In genomic region chr7:151080091-151080521, GRCh38 we compare ENCODE assay signal across 8 cellular contexts. TPM values are rescaled to one million over a fixed set of nuclear protein-coding genes. Genes with fewer than 3 reads are reported as not detected.
DNase-seq lines count a peak whose midpoint lies in the region; ATAC-seq and TF ChIP-seq lines count a peak whose summit lies in the region.

No MANE protein-coding gene starts in this region.

- peaks cover 22% of the 10 kb centered on the region for H3K4me1 Mint-ChIP-seq in T-helper 1 cell treated with Interleukin-12 subunit alpha and Interleukin-12 subunit beta and Interleukin-4 antibody, amounts not matched to agents 30 μg/mL and 1 μg/mL, for 36 hours (ENCODE audit: low read depth)
- H3K4me1 Mint-ChIP-seq in activated T-helper 17 cell treated with anti-CD3 and anti-CD28 coated beads, Interleukin-2, amount 50 U/mL, for 72 hours, result peaks cover 11% of the 10 kb centered on the region

- POLR2A ChIA-PET in GM10248 (lab: Yijun Ruan, JAX), result interaction anchor here (1.0 kb wide), 1 partner anchor 21 kb away, joined by 3 read pairs; the partner anchor contains the start of gene SLC4A2

- TF ChIP-seq CTCF in HL-60 (IDR thresholded peaks at IDR 0.05; ENCODE audit: insufficient read depth, low read length) (no peak), sigmoid colon (IDR thresholded peaks at IDR 0.05) (no peak), GM10248 (IDR thresholded peaks at IDR 0.05; ENCODE audit: control extremely low read depth, extremely low read depth, low read depth, missing control alignments) (no peak)

- no peaks in the 10 kb centered on the region for H3K9me3 ChIP-seq in sigmoid colon

- no peak for TF ChIP-seq EP300 in sigmoid colon (IDR thresholded peaks at IDR 0.05)

- peaks cover 8% of the 10 kb centered on the region for H3K27me3 Mint-ChIP-seq in T-helper 1 cell treated with Interleukin-12 subunit alpha and Interleukin-12 subunit beta and Interleukin-4 antibody, amounts not matched to agents 30 μg/mL and 1 μg/mL, for 36 hours (ENCODE audit: low read depth)
- H3K27me3 Mint-ChIP-seq in activated T-helper 17 cell treated with anti-CD3 and anti-CD28 coated beads, Interleukin-2, amount 50 U/mL, for 72 hours, result no peaks in the 10 kb centered on the region

- DNase-seq in T-helper 1 cell, result no peak
- peak in 1 of 2 experiments; percentile 34 for DNase-seq in HL-60 (ENCODE audit: low read depth in 1 of 2, low spot score in 1 of 2)
- DNase-seq in left ventricle myocardium superior, result peak; percentile 52
- no peak for DNase-seq in sigmoid colon
- DNase-seq in GM10248 (ENCODE audit: extremely low spot score), result no peak

- H3K9me3 Mint-ChIP-seq in T-helper 1 cell treated with Interleukin-12 subunit alpha and Interleukin-12 subunit beta and Interleukin-4 antibody, amounts not matched to agents 30 μg/mL and 1 μg/mL, for 36 hours, result no peaks in the 10 kb centered on the region
- no peaks in the 10 kb centered on the region for H3K9me3 Mint-ChIP-seq in activated T-helper 17 cell treated with anti-CD3 and anti-CD28 coated beads, Interleukin-2, amount 50 U/mL, for 72 hours

- H3K36me3 ChIP-seq in sigmoid colon, result peaks cover 5 to 24% (median 9%) of the 10 kb centered on the region in 4 donors

- H3K27ac ChIP-seq in HL-60 (replicated peaks) (peak overlapping the region; percentile 97), sigmoid colon (peak overlapping the region; percentile 92 to 98 (median 96))

- H3K27me3 ChIP-seq in HL-60 (ENCODE audit: insufficient read depth, poor library complexity, severe bottlenecking) (no peaks in the 10 kb centered on the region), sigmoid colon (no peaks in the 10 kb centered on the region)

- 0 to 1% methylated on average over 30 of the region's 30 CpGs for WGBS in sigmoid colon, 2 donors

- H3K4me1 ChIP-seq in sigmoid colon, result peaks cover 0 to 60% (median 57%) of the 10 kb centered on the region in 4 donors

- H3K4me3 Mint-ChIP-seq in T-helper 1 cell treated with Interleukin-12 subunit alpha and Interleukin-12 subunit beta and Interleukin-4 antibody, amounts not matched to agents 30 μg/mL and 1 μg/mL, for 36 hours, result peak overlapping the region; percentile 89
- H3K4me3 Mint-ChIP-seq in activated T-helper 17 cell treated with anti-CD3 and anti-CD28 coated beads, Interleukin-2, amount 50 U/mL, for 72 hours, result peak overlapping the region; percentile 87

- CTCF ChIA-PET in GM10248 (lab: Yijun Ruan, JAX), result interaction anchor here (0.8 kb wide), 1 partner anchor 31 kb away, joined by 4 read pairs; no protein-coding TSS in a partner anchor

- ATAC-seq in activated T-helper 17 cell treated with anti-CD3 and anti-CD28 coated beads, Interleukin-2, amount 50 U/mL, for 72 hours (replicated peaks), result peak; percentile 10
- ATAC-seq in left ventricle myocardium superior (peak; percentile 6), GM21381 (IDR thresholded peaks at IDR 0.05; ENCODE audit: unreplicated experiment) (no peak)

- H3K4me3 ChIP-seq in HL-60 (replicated peaks; ENCODE audit: insufficient read depth, low read length) (peak overlapping the region; percentile 77), sigmoid colon (peak overlapping the region; percentile 82 to 99 (median 88))

- peaks cover 16% of the 10 kb centered on the region for H3K36me3 Mint-ChIP-seq in T-helper 1 cell treated with Interleukin-12 subunit alpha and Interleukin-12 subunit beta and Interleukin-4 antibody, amounts not matched to agents 30 μg/mL and 1 μg/mL, for 36 hours (ENCODE audit: low read depth)
- H3K36me3 Mint-ChIP-seq in activated T-helper 17 cell treated with anti-CD3 and anti-CD28 coated beads, Interleukin-2, amount 50 U/mL, for 72 hours (ENCODE audit: low read depth), result peaks cover 54% of the 10 kb centered on the region

- no peak for TF ChIP-seq POLR2A in sigmoid colon (IDR thresholded peaks at IDR 0.05)

- peak overlapping the region; percentile 76 for H3K27ac Mint-ChIP-seq in T-helper 1 cell treated with Interleukin-12 subunit alpha and Interleukin-12 subunit beta and Interleukin-4 antibody, amounts not matched to agents 30 μg/mL and 1 μg/mL, for 36 hours
- H3K27ac Mint-ChIP-seq in activated T-helper 17 cell treated with anti-CD3 and anti-CD28 coated beads, Interleukin-2, amount 50 U/mL, for 72 hours, result peak overlapping the region; percentile 90

- intact Hi-C loops in left ventricle myocardium superior (cut with micrococcal nuclease), result no loop called here
- intact Hi-C loops in sigmoid colon (cut with DNase I), result no loop called here

RNA-seq across cellular contexts. Expression of gene FASTK, which starts 0.5 kb away (rescaled TPM):
- total RNA-seq in activated T-helper 17 cell treated with anti-CD3 and anti-CD28 coated beads, Interleukin-2, amount 50 U/mL, for 72 hours, result 10 to 100 TPM; 63.3 to 71.1 TPM
- total RNA-seq in left ventricle myocardium superior, result 79.4 TPM
- 10 to 100 TPM; 61.5 to 80.0 (median 69.9) TPM for total RNA-seq in sigmoid colon
- 100 to 1,000 TPM in 1 of 3 donors, 10 to 100 TPM in 2; 61.3 to 124 (median 65.0) TPM for polyA plus RNA-seq in sigmoid colon

RNA-seq across cellular contexts. Expression of gene TMUB1, which starts 3.2 kb away (rescaled TPM):
- 10 to 100 TPM; 72.7 to 78.4 TPM for total RNA-seq in activated T-helper 17 cell treated with anti-CD3 and anti-CD28 coated beads, Interleukin-2, amount 50 U/mL, for 72 hours
- 38.7 TPM for total RNA-seq in left ventricle myocardium superior
- 10 to 100 TPM; 33.4 to 48.9 (median 41.9) TPM for total RNA-seq in sigmoid colon
- polyA plus RNA-seq in sigmoid colon, result 10 to 100 TPM; 45.0 to 74.6 (median 47.4) TPM

RNA-seq across cellular contexts. Expression of gene AGAP3, which starts 6.2 kb away (rescaled TPM):
- total RNA-seq in activated T-helper 17 cell treated with anti-CD3 and anti-CD28 coated beads, Interleukin-2, amount 50 U/mL, for 72 hours, result 10 to 100 TPM; 45.0 to 58.6 TPM
- total RNA-seq in left ventricle myocardium superior, result 69.7 TPM
- 10 to 100 TPM; 34.2 to 89.7 (median 40.9) TPM for total RNA-seq in sigmoid colon
- 10 to 100 TPM; 27.7 to 42.3 (median 33.6) TPM for polyA plus RNA-seq in sigmoid colon

RNA-seq across cellular contexts. Expression of gene SLC4A2, which starts 20.7 kb away (rescaled TPM):
- 100 to 1,000 TPM; 114 to 135 TPM for total RNA-seq in activated T-helper 17 cell treated with anti-CD3 and anti-CD28 coated beads, Interleukin-2, amount 50 U/mL, for 72 hours
- total RNA-seq in left ventricle myocardium superior, result 64.1 TPM
- 100 to 1,000 TPM in 1 of 4 donors, 10 to 100 TPM in 3; 56.9 to 124 (median 91.7) TPM for total RNA-seq in sigmoid colon
- polyA plus RNA-seq in sigmoid colon, result 100 to 1,000 TPM in 1 of 3 donors, 10 to 100 TPM in 2; 12.3 to 114 (median 23.4) TPM

RNA-seq across cellular contexts. Expression of gene CDK5, which starts 22.4 kb away (rescaled TPM):
- total RNA-seq in activated T-helper 17 cell treated with anti-CD3 and anti-CD28 coated beads, Interleukin-2, amount 50 U/mL, for 72 hours, result 10 to 100 TPM in 1 of 2 donors, 1 to 10 TPM in 1; 9.0 to 23.4 TPM
- total RNA-seq in left ventricle myocardium superior (8.1 TPM), sigmoid colon (1 to 10 TPM; 6.9 to 8.3 (median 7.7) TPM)
- 10 to 100 TPM in 1 of 3 donors, 1 to 10 TPM in 2; 6.0 to 10.6 (median 9.8) TPM for polyA plus RNA-seq in sigmoid colon
